In genomic region chr5:101437341-101437740, GRCh38 we compare ENCODE assay signal across 31 cellular contexts.
"Had no signal": no experiment of that assay in that cellular context is flagged by ENCODE, and none has a peak within 500 bp of the region (broad histone marks: within the 10 kb centered on the region; RNA-seq: fewer than 3 reads in every experiment).

No MANE protein-coding gene starts in this region.

- H3K4me1 Mint-ChIP-seq: activated B cell treated with CpG ODN at 0.5 μM for 24 hours; activated T-helper 17 cell treated with anti-CD3 and anti-CD28 coated beads, Interleukin-2, amount 50 U/mL, for 72 hours had no signal

- H3K4me3 Mint-ChIP-seq: activated B cell treated with CpG ODN at 0.5 μM for 24 hours; activated CD8-positive, alpha-beta T cell treated with anti-CD3 and anti-CD28 coated beads for 36 hours; activated naive CD8-positive, alpha-beta T cell; activated T-cell treated with anti-CD3 and anti-CD28 coated beads, Interleukin-2, amount 50 U/mL, for 4 hours; activated T-helper 17 cell treated with anti-CD3 and anti-CD28 coated beads, Interleukin-2, amount 50 U/mL, for 72 hours; effector memory CD8-positive, alpha-beta T cell; T-helper 17 cell; T-helper 2 cell treated with Interferon-gamma antibody and Interleukin-4, amounts not matched to agents 5 μg/mL and 100 μg/mL, for 36 hours had no signal

- H3K27me3 ChIP-seq: brain microvascular endothelial cell, esophagus muscularis mucosa, gastroesophageal sphincter had no signal

- H3K36me3 Mint-ChIP-seq: activated naive CD8-positive, alpha-beta T cell had no signal

- H3K27me3 Mint-ChIP-seq: activated B cell treated with CpG ODN at 0.5 μM for 24 hours; activated CD8-positive, alpha-beta T cell treated with anti-CD3 and anti-CD28 coated beads for 36 hours; activated naive CD8-positive, alpha-beta T cell; activated T-helper 17 cell treated with anti-CD3 and anti-CD28 coated beads, Interleukin-2, amount 50 U/mL, for 72 hours; effector memory CD8-positive, alpha-beta T cell; T-helper 17 cell had no signal

- FAIRE-seq: astrocyte, bronchial epithelial cell had no signal

- H3K4me1 ChIP-seq: esophagus muscularis mucosa, gastroesophageal sphincter had no signal

- H3K9me3 Mint-ChIP-seq: activated B cell treated with CpG ODN at 0.5 μM for 24 hours; activated CD8-positive, alpha-beta T cell treated with anti-CD3 and anti-CD28 coated beads for 36 hours; activated T-cell treated with anti-CD3 and anti-CD28 coated beads, Interleukin-2, amount 50 U/mL, for 4 hours; activated T-helper 17 cell treated with anti-CD3 and anti-CD28 coated beads, Interleukin-2, amount 50 U/mL, for 72 hours; effector memory CD8-positive, alpha-beta T cell; T-helper 2 cell treated with Interferon-gamma antibody and Interleukin-4, amounts not matched to agents 5 μg/mL and 100 μg/mL, for 36 hours had no signal

- H3K27ac Mint-ChIP-seq: activated B cell treated with CpG ODN at 0.5 μM for 24 hours; activated CD8-positive, alpha-beta T cell treated with anti-CD3 and anti-CD28 coated beads for 36 hours; activated naive CD8-positive, alpha-beta T cell; activated T-helper 17 cell treated with anti-CD3 and anti-CD28 coated beads, Interleukin-2, amount 50 U/mL, for 72 hours; effector memory CD8-positive, alpha-beta T cell; T-helper 17 cell; T-helper 2 cell treated with Interferon-gamma antibody and Interleukin-4, amounts not matched to agents 5 μg/mL and 100 μg/mL, for 36 hours had no signal

- H3K4me3 ChIP-seq: esophagus muscularis mucosa, gastroesophageal sphincter had no signal

- H3K36me3 ChIP-seq: brain microvascular endothelial cell, esophagus muscularis mucosa, gastroesophageal sphincter, WERI-Rb-1 had no signal

- H3K27ac ChIP-seq: brain microvascular endothelial cell, esophagus muscularis mucosa, gastroesophageal sphincter, WERI-Rb-1 had no signal

- DNase-seq: activated B cell treated with CpG ODN at 0.5 μM for 24 hours; activated CD4-positive, alpha-beta T cell treated with anti-CD3 and anti-CD28 coated beads for 48 hours; activated CD4-positive, alpha-beta T cell treated with anti-CD3 and anti-CD28 coated beads, Interleukin-2, amount 50 U/mL, for 1 hour; activated CD4-positive, alpha-beta T cell treated with anti-CD3 and anti-CD28 coated beads, Interleukin-2, amount 50 U/mL, for 48 hours; activated CD8-positive, alpha-beta memory T cell treated with anti-CD3 and anti-CD28 coated beads for 24 hours; activated CD8-positive, alpha-beta T cell treated with anti-CD3 and anti-CD28 coated beads for 36 hours; activated effector memory CD4-positive, alpha-beta T cell treated with Interleukin-2 at 50 U/mL for 16 hours; activated gamma-delta T cell treated with Interleukin-2 at 50 U/mL for 16 hours; activated naive CD4-positive, alpha-beta T cell treated with anti-CD3 and anti-CD28 coated beads, Interleukin-2, amount 50 U/mL, for 16 hours; activated naive CD4-positive, alpha-beta T cell treated with Interleukin-2 at 50 U/mL for 16 hours; activated T-cell treated with anti-CD3 and anti-CD28 coated beads, Interleukin-2, amount 50 U/mL, for 4 hours; amniotic stem cell; anterior cingulate cortex; brain microvascular endothelial cell; cortex of kidney; dermis blood vessel endothelial cell; effector CD4-positive, alpha-beta T cell; effector memory CD8-positive, alpha-beta T cell; erythroblast; foreskin melanocyte; T-helper 1 cell; T-helper 17 cell; T1000; WERI-Rb-1 had no signal
